8 cellular contexts compared by ENCODE assay signal in the genomic region with DNA sequence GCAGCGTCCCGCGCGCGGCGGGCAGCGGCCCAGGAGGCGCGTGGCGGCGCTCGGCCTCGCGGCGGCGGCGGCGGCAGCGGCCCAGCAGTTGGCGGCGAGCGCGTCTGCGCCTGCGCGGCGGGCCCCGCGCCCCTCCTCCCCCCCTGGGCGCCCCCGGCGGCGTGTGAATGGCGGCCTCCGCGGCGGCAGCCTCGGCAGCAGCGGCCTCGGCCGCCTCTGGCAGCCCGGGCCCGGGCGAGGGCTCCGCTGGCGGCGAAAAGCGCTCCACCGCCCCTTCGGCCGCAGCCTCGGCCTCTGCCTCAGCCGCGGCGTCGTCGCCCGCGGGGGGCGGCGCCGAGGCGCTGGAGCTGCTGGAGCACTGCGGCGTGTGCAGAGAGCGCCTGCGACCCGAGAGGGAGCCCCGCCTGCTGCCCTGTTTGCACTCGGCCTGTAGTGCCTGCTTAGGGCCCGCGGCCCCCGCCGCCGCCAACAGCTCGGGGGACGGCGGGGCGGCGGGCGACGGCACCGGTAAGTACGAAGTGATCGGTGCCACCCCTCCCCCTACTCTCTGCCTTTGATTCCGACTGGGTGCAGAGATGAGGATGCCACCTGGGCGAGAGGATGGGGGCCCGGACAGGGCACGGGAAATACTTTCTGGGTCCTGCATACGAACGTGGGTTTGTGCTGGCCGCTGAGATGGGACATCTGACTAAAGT. TPM values are rescaled to one million over a fixed set of nuclear protein-coding genes. Genes with fewer than 3 reads are reported as not detected.
DNase-seq lines count a peak whose midpoint lies in the region; ATAC-seq and TF ChIP-seq lines count a peak whose summit lies in the region.

No MANE protein-coding gene starts in this region.

- TF ChIP-seq CTCF in lung (IDR thresholded peaks at IDR 0.05; ENCODE audit: control extremely low read depth, extremely low read depth), result no peak

- H3K9ac ChIP-seq in stomach smooth muscle (ENCODE audit: low read length in 2 of 2), result peak overlapping the region; percentile 65 to 69

- peak overlapping the region; percentile 85 to 98 for H3K27ac ChIP-seq in lung (ENCODE audit: low read depth in 1 of 2, low read length in 1 of 2)
- peak overlapping the region; percentile 96 for H3K27ac ChIP-seq in stomach smooth muscle (ENCODE audit: low read length)

- H3K4me1 ChIP-seq in lung (ENCODE audit: control insufficient read depth in 2 of 2, insufficient read depth in 2 of 2, low read length in 2 of 2), result peaks cover 10% of the 10 kb centered on the region in 2 donors
- peaks cover 35% of the 10 kb centered on the region for H3K4me1 ChIP-seq in stomach smooth muscle (ENCODE audit: control insufficient read depth, insufficient read depth, low read length)

- WGBS in lung, 2 donors, result 0 to 1% methylated on average over 33 to 92 of the region's 92 CpGs

- H3K27me3 ChIP-seq in lung (ENCODE audit: control insufficient read depth, insufficient read depth) (no peaks in the 10 kb centered on the region), stomach smooth muscle (ENCODE audit: control insufficient read depth in 1 of 2, insufficient read depth in 2 of 2, low read length in 2 of 2) (peaks cover 0 to 3% of the 10 kb centered on the region in 2 donors)

- H3K36me3 ChIP-seq in lung (ENCODE audit: control insufficient read depth in 2 of 2, insufficient read depth in 2 of 2, low read length in 2 of 2) (peaks cover 9 to 34% of the 10 kb centered on the region in 2 donors), stomach smooth muscle (ENCODE audit: control insufficient read depth in 2 of 2, insufficient read depth in 2 of 2, low read length in 2 of 2) (peaks cover 26 to 32% of the 10 kb centered on the region in 2 donors)

- H3K9me3 ChIP-seq in lung (ENCODE audit: control insufficient read depth in 2 of 2, insufficient read depth in 1 of 2, low read length in 1 of 2) (peaks cover 0 to 2% of the 10 kb centered on the region in 2 donors), stomach smooth muscle (ENCODE audit: control insufficient read depth in 2 of 2, low read length in 2 of 2) (no peaks in the 10 kb centered on the region)

- DNase-seq in RKO (ENCODE audit: low spot score) (peak; percentile 65), cerebellum (ENCODE audit: low spot score) (peak; percentile 82), lung (ENCODE audit: low spot score) (no peak), SHP77 treated with DMSO at 0.1 percent for 48 hours (lab: John Stamatoyannopoulos, UW) (no peak), hippocampal formation (lab: John Stamatoyannopoulos, UW) (no peak)

- H3K4me3 ChIP-seq in lung (peak overlapping the region; percentile 90), stomach smooth muscle (ENCODE audit: low read length in 2 of 2) (peak overlapping the region; percentile 67 to 93)

- ATAC-seq in GM18511 (IDR thresholded peaks at IDR 0.05; ENCODE audit: unreplicated experiment) (peak; percentile 48), HG02759 (IDR thresholded peaks at IDR 0.05; ENCODE audit: unreplicated experiment) (peak; percentile 63), lung (ENCODE audit: insufficient read depth, low FRiP score) (peak; percentile 2)

RNA-seq across cellular contexts. Expression of a gene that starts 0.9 kb away (rescaled TPM):
- total RNA-seq in cerebellum, result 207 TPM
- total RNA-seq in lung, result 100 to 1,000 TPM; 171 to 250 TPM
- 100 to 1,000 TPM; 175 to 188 TPM for polyA plus RNA-seq in lung

RNA-seq across cellular contexts. Expression of a gene that starts 10.2 kb away (rescaled TPM):
- total RNA-seq in cerebellum, result 31.8 TPM
- total RNA-seq in lung, result 100 to 1,000 TPM in 1 of 2 donors, 10 to 100 TPM in 1; 87.7 to 156 TPM
- polyA plus RNA-seq in lung, result 100 to 1,000 TPM; 227 to 309 TPM

RNA-seq across cellular contexts. Expression of a gene that starts 13.7 kb away (rescaled TPM):
- total RNA-seq in cerebellum, result 36.0 TPM
- total RNA-seq in lung, result 10 to 100 TPM; 25.9 to 55.6 TPM
- polyA plus RNA-seq in lung, result 10 to 100 TPM; 55.7 to 60.7 TPM

RNA-seq across cellular contexts. Expression of a gene that starts 25.1 kb away (rescaled TPM):
- total RNA-seq in cerebellum, result 7.5 TPM
- total RNA-seq in lung, result 10 to 100 TPM in 1 of 2 donors, 1 to 10 TPM in 1; 6.0 to 20.2 TPM
- polyA plus RNA-seq in lung, result 1 to 10 TPM; 7.7 to 9.6 TPM

RNA-seq across cellular contexts. Expression of a gene that starts 28.4 kb away (rescaled TPM):
- total RNA-seq in cerebellum (20.5 TPM), lung (10 to 100 TPM; 28.4 to 37.5 TPM)
- polyA plus RNA-seq in lung, result 10 to 100 TPM; 19.2 to 31.7 TPM

Comparison
In these comparisons a context has a peak if more than half of its experiments do, and no peak if none do; other contexts are left out.
1. ATAC-seq: peak in every context shown above with its lines; median percentile 63 in HG02759; 48 in GM18511; 2 in lung.
2. DNase-seq: peak in RKO (single experiment) and cerebellum (single experiment); none in lung (single experiment), SHP77 treated with DMSO at 0.1 percent for 48 hours (single experiment) and hippocampal formation (0 of 2).